Comparison of ENCODE assay signal across 8 cellular contexts in the genomic region with DNA sequence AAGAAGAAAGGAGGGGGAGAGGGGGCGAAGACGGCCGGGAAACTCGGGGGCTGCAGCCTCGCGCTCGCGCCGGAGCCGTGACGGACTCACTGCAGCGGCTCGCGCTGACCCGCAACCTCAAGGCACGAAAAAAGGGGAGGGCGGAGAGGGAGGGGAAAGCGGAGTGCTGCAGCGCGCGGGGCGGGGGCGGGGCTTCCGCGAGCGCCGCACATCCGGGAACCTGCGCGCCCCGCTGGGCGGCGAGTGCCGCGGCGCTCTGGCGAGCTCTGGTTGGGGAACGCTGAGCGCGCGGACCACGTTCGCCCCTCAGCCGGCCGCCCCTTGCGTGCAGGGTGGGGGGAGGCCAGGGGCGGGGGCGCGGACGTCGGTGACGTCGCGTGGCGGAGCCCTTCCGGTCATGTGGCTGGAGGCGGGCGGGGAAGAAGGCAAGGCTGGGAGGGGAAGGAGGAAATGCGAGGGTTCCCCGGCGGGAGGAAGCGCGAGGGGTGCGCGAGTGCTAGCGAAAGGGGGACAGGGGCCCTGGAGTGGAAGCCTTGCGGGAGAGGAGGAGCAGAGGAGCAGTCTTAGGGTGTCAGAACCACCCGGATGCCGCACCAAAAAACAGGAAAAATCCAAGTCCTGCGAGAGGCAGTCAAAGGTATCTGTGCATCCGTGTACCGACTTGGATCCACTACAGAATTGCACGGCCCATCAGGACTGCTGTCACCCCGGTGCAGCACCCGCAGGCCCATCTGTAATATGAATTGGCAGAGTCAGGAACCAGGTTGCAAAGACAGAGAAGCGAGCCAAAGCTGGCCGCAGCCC.
DNase-seq lines count a peak whose midpoint lies in the region; ATAC-seq and TF ChIP-seq lines count a peak whose summit lies in the region.

A gene with protein sequence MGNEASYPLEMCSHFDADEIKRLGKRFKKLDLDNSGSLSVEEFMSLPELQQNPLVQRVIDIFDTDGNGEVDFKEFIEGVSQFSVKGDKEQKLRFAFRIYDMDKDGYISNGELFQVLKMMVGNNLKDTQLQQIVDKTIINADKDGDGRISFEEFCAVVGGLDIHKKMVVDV (minus strand): TSS at position 126 of the 804 bp plus-strand sequence. CDS start 405 bp downstream, outside the sequence.

- peak within 1 kb of the TSS; percentile 93 for H3K4me3 ChIP-seq in choroid plexus epithelial cell (ENCODE audit: low read depth, low read length)

- peak; percentile 97 for DNase-seq in Ammon's horn (ENCODE audit: low spot score)
- peak; percentile 78 for DNase-seq in GM19238 (ENCODE audit: insufficient read length, low spot score)
- peak; percentile 88 to 93 for DNase-seq in NCI-H524 (lab: John Stamatoyannopoulos, UW)
- peak; percentile 90 to 92 for DNase-seq in activated CD4-positive, alpha-beta T cell treated with anti-CD3 and anti-CD28 coated beads for 4 hours
- peak; percentile 98 for DNase-seq in choroid plexus epithelial cell (ENCODE audit: low read depth)
- DNase-seq in kidney glomerular epithelial cell (lab: John Stamatoyannopoulos, UW): peak; percentile 88
- DNase-seq in stimulated activated CD4-positive, alpha-beta T cell treated with anti-CD3 and anti-CD28 coated beads, Interleukin-15, amount 100 ng/mL, for 48 hours (ENCODE audit: low read depth in 2 of 2): peak; percentile 92 to 94

- no peak for TF ChIP-seq CTCF in choroid plexus epithelial cell (conservative IDR thresholded peaks at IDR 0.05; ENCODE audit: low read depth, low read length)

- ATAC-seq in HG03439 (IDR thresholded peaks at IDR 0.05; ENCODE audit: unreplicated experiment): peak; percentile 78

Comparison
In these comparisons a context has a peak if more than half of its experiments do, and no peak if none do; other contexts are left out.
1. Peak in every context shown above with its lines: DNase-seq, ATAC-seq and H3K4me3 ChIP-seq.